ENCODE assay signal across 10 cellular contexts in genomic region chr6:160069459-160069858, GRCh38. TPM values are rescaled to one million over a fixed set of nuclear protein-coding genes. Genes with fewer than 3 reads are reported as not detected.
DNase-seq lines count a peak whose midpoint lies in the region; ATAC-seq lines count a peak whose summit lies in the region.
"Had no signal": no experiment of that assay in that cellular context is flagged by ENCODE, and none has a peak within 500 bp of the region (broad histone marks: within the 10 kb centered on the region; RNA-seq: fewer than 3 reads in every experiment).

No MANE protein-coding gene starts in this region.

- peak overlapping the region; percentile 29 for H3K27ac Mint-ChIP-seq in activated naive CD8-positive, alpha-beta T cell treated with anti-CD3 and anti-CD28 coated beads, Interleukin-2, amount 50 U/mL, for 24 hours

- ATAC-seq in GM18858 (IDR thresholded peaks at IDR 0.05; ENCODE audit: unreplicated experiment) (peak; percentile 23), GM19467 (IDR thresholded peaks at IDR 0.05; ENCODE audit: unreplicated experiment) (peak; percentile 7), HG03103 (IDR thresholded peaks at IDR 0.05; ENCODE audit: low read depth, unreplicated experiment) (peak; percentile 6), HG02970 (IDR thresholded peaks at IDR 0.05; ENCODE audit: low FRiP score, unreplicated experiment) (no peak), sciatic nerve (no peak)
- ATAC-seq in activated naive CD8-positive, alpha-beta T cell treated with anti-CD3 and anti-CD28 coated beads, Interleukin-2, amount 50 U/mL, for 24 hours, result no peak

- intact Hi-C loops in sciatic nerve (cut with DNase I), result no loop called here

- no peak for DNase-seq in activated naive CD8-positive, alpha-beta T cell treated with anti-CD3 and anti-CD28 coated beads, Interleukin-2, amount 50 U/mL, for 24 hours
- DNase-seq in NCI-H748 (lab: John Stamatoyannopoulos, UW; ENCODE audit: unreplicated experiment) (no peak), sciatic nerve (ENCODE audit: low spot score) (no peak)
- DNase-seq in stimulated activated CD4-positive, alpha-beta T cell treated with anti-CD3 and anti-CD28 coated beads, Interleukin-12 subunit alpha, Interleukin-12 subunit beta, amount 100 ng/mL, for 4 hours, result no peak
- DNase-seq: effector CD4-positive, alpha-beta T cell; NCI-H1436 treated with DMSO at 0.1 percent for 48 hours had no signal

- no peak overlapping the region for H3K4me3 Mint-ChIP-seq in activated naive CD8-positive, alpha-beta T cell treated with anti-CD3 and anti-CD28 coated beads, Interleukin-2, amount 50 U/mL, for 24 hours

- H3K27me3 Mint-ChIP-seq in activated naive CD8-positive, alpha-beta T cell treated with anti-CD3 and anti-CD28 coated beads, Interleukin-2, amount 50 U/mL, for 24 hours, result no peaks in the 10 kb centered on the region

- peaks cover 81% of the 10 kb centered on the region for H3K36me3 Mint-ChIP-seq in activated naive CD8-positive, alpha-beta T cell treated with anti-CD3 and anti-CD28 coated beads, Interleukin-2, amount 50 U/mL, for 24 hours (ENCODE audit: low read depth)

- H3K9me3 Mint-ChIP-seq in activated naive CD8-positive, alpha-beta T cell treated with anti-CD3 and anti-CD28 coated beads, Interleukin-2, amount 50 U/mL, for 24 hours, result no peaks in the 10 kb centered on the region

- H3K4me1 Mint-ChIP-seq in activated naive CD8-positive, alpha-beta T cell treated with anti-CD3 and anti-CD28 coated beads, Interleukin-2, amount 50 U/mL, for 24 hours, result peaks cover 42% of the 10 kb centered on the region

RNA-seq across cellular contexts. Expression of gene SLC22A1, which starts 52.2 kb away (rescaled TPM):
- 1.1 TPM for total RNA-seq in sciatic nerve

Comparison
In these comparisons a context has a peak if more than half of its experiments do, and no peak if none do; other contexts are left out.
1. ATAC-seq: peak in GM18858 (single experiment), GM19467 (single experiment) and HG03103 (single experiment); none in activated naive CD8-positive, alpha-beta T cell treated with anti-CD3 and anti-CD28 coated beads, Interleukin-2, amount 50 U/mL, for 24 hours (single experiment), HG02970 (single experiment) and sciatic nerve (single experiment).